ENCODE assay signal across 1 cellular context in genomic region chr2:151197184-151198070, GRCh38.
A peak's percentile ranks its signal among the peaks of the same experiment; 100 is the strongest.
TF ChIP-seq lines count a peak whose summit lies in the region.

No MANE protein-coding gene starts in this region.

TF ChIP-seq in K562, 482 proteins besides CTCF, POLR2A, EP300 and RAD21 (continued from another document):
- TF ChIP-seq NCOR1 (IDR thresholded peaks at IDR 0.05), result peak; percentile 53; the same call in 1 of the 2 replicates
- TF ChIP-seq JUND (IDR thresholded peaks at IDR 0.05; ENCODE audit: borderline replicate concordance, low read depth, low read length), result no peak; the same call in 1 of the 2 replicates
- TF ChIP-seq JUND (tag; IDR thresholded peaks at IDR 0.05; ENCODE audit: borderline replicate concordance, low read depth, low read length), result no peak
- TF ChIP-seq KDM1A (IDR thresholded peaks at IDR 0.05), result peak; percentile 46 to 49; a peak in 3 of 4 replicates
- TF ChIP-seq TEAD4 (IDR thresholded peaks at IDR 0.05; ENCODE audit: low read length), result peak; percentile 78
- TF ChIP-seq TEAD4 (CRISPR knock-in tag; IDR thresholded peaks at IDR 0.05; ENCODE audit: borderline replicate concordance), result no peak
- no peak for TF ChIP-seq ZKSCAN1 (IDR thresholded peaks at IDR 0.05; ENCODE audit: low read depth, low read length)
- no peak for TF ChIP-seq ARID3A (IDR thresholded peaks at IDR 0.05; ENCODE audit: borderline replicate concordance, low read depth, low read length)
- 0 out of 2 replicates have a peak, but pooled peaks have one; percentile 21 for TF ChIP-seq ZNF766 (CRISPR knock-in tag; conservative IDR thresholded peaks at IDR 0.05)
- 0 out of 2 replicates have a peak, but pooled peaks have one; percentile 30 for TF ChIP-seq SMARCA4 (IDR thresholded peaks at IDR 0.05)
TF ChIP-seq in K562: peak in this region for 15.
